ENCODE assay signal across 8 cellular contexts in genomic region chr6:44475779-44476434, GRCh38.
DNase-seq lines count a peak whose midpoint lies in the region; ATAC-seq and TF ChIP-seq lines count a peak whose summit lies in the region.

No MANE protein-coding gene starts in this region.

- ATAC-seq in GM18519 (IDR thresholded peaks at IDR 0.05; ENCODE audit: low FRiP score, unreplicated experiment) (peak; percentile 69), HG03196 (IDR thresholded peaks at IDR 0.05; ENCODE audit: unreplicated experiment) (peak; percentile 66), lung (ENCODE audit: insufficient read depth, low FRiP score) (peak; percentile 86)

- no peaks in the 10 kb centered on the region for H3K36me3 ChIP-seq in ACC112 (ENCODE audit: insufficient read depth, low read length)
- no peaks in the 10 kb centered on the region for H3K36me3 ChIP-seq in lung (ENCODE audit: control insufficient read depth in 2 of 2, insufficient read depth in 2 of 2, low read length in 2 of 2)

- H3K27ac ChIP-seq in ACC112 (ENCODE audit: low read depth, low read length) (no peak overlapping the region), lung (ENCODE audit: low read depth in 1 of 2, low read length in 1 of 2) (no peak overlapping the region)

- H3K4me1 ChIP-seq in ACC112 (ENCODE audit: control insufficient read depth, insufficient read depth, low read length, unreplicated experiment) (peaks cover 15% of the 10 kb centered on the region), lung (ENCODE audit: control insufficient read depth in 2 of 2, insufficient read depth in 2 of 2, low read length in 2 of 2) (peaks cover 0 to 4% of the 10 kb centered on the region in 2 donors)

- H3K4me3 Mint-ChIP-seq in activated CD4-positive, alpha-beta T cell treated with anti-CD3 and anti-CD28 coated beads, Interleukin-2, amount 10 ng/mL, durations not matched to agents 24 days and 14 days = no peak overlapping the region

- peak; percentile 59 for DNase-seq in NCI-H460 (ENCODE audit: extremely low read depth, low read depth)
- DNase-seq in activated CD4-positive, alpha-beta T cell treated with anti-CD3 and anti-CD28 coated beads, Interleukin-2, amount 10 ng/mL, durations not matched to agents 24 days and 14 days = peak; percentile 93
- DNase-seq in dermis microvascular lymphatic vessel endothelial cell (ENCODE audit: low read depth in 2 of 2) = peak; percentile 27 to 67
- DNase-seq in lung (ENCODE audit: low spot score) = peak; percentile 77
- DNase-seq in stimulated activated CD8-positive, alpha-beta memory T cell treated with anti-CD3 and anti-CD28 coated beads, Interleukin-12 subunit alpha, Interleukin-12 subunit beta, amount 100 ng/mL, for 24 hours (ENCODE audit: extremely low read depth) = peak; percentile 15

- no peaks in the 10 kb centered on the region for H3K79me2 ChIP-seq in ACC112 (ENCODE audit: control insufficient read depth, insufficient read depth, low read length, unreplicated experiment)

- H3K4me3 ChIP-seq in ACC112 (ENCODE audit: low read depth, low read length) = no peak overlapping the region
- no peak overlapping the region for H3K4me3 ChIP-seq in lung

- WGBS in lung, 2 donors = 41 to 42% methylated on average over 21 to 23 of the region's 23 CpGs

- peak; percentile 91 for TF ChIP-seq CTCF in lung (IDR thresholded peaks at IDR 0.05; ENCODE audit: control extremely low read depth, extremely low read depth)

- no peaks in the 10 kb centered on the region for H3K4me1 Mint-ChIP-seq in activated CD4-positive, alpha-beta T cell treated with anti-CD3 and anti-CD28 coated beads, Interleukin-2, amount 10 ng/mL, durations not matched to agents 24 days and 14 days

- no peaks in the 10 kb centered on the region for H3K9me3 ChIP-seq in lung (ENCODE audit: control insufficient read depth in 2 of 2, insufficient read depth in 1 of 2, low read length in 1 of 2)

- H3K9me3 Mint-ChIP-seq in activated CD4-positive, alpha-beta T cell treated with anti-CD3 and anti-CD28 coated beads, Interleukin-2, amount 10 ng/mL, durations not matched to agents 24 days and 14 days = no peaks in the 10 kb centered on the region

- no peaks in the 10 kb centered on the region for H3K36me3 Mint-ChIP-seq in activated CD4-positive, alpha-beta T cell treated with anti-CD3 and anti-CD28 coated beads, Interleukin-2, amount 10 ng/mL, durations not matched to agents 24 days and 14 days (ENCODE audit: low read depth)

- intact Hi-C loops in activated CD4-positive, alpha-beta T cell treated with anti-CD3 and anti-CD28 coated beads, Interleukin-2, amount 10 ng/mL, durations not matched to agents 24 days and 14 days (cut with micrococcal nuclease) = loop anchor here (2.0 to 10.0 kb wide), 4 partner anchors 119 to 1447 kb away; no protein-coding TSS in a partner anchor

- H3K27me3 Mint-ChIP-seq in activated CD4-positive, alpha-beta T cell treated with anti-CD3 and anti-CD28 coated beads, Interleukin-2, amount 10 ng/mL, durations not matched to agents 24 days and 14 days = peaks cover 13% of the 10 kb centered on the region

- peak overlapping the region; percentile 88 for H2AFZ ChIP-seq in ACC112 (ENCODE audit: low read length, unreplicated experiment)

- H3K27me3 ChIP-seq in ACC112 (ENCODE audit: insufficient read depth, low read length) = no peaks in the 10 kb centered on the region
- no peaks in the 10 kb centered on the region for H3K27me3 ChIP-seq in lung (ENCODE audit: control insufficient read depth, insufficient read depth)

- no peak overlapping the region for H3K27ac Mint-ChIP-seq in activated CD4-positive, alpha-beta T cell treated with anti-CD3 and anti-CD28 coated beads, Interleukin-2, amount 10 ng/mL, durations not matched to agents 24 days and 14 days

Comparison
In these comparisons a context has a peak if more than half of its experiments do, and no peak if none do; other contexts are left out.
1. DNase-seq: peak in every context shown above with its lines; median percentile 93 in activated CD4-positive, alpha-beta T cell treated with anti-CD3 and anti-CD28 coated beads, Interleukin-2, amount 10 ng/mL, durations not matched to agents 24 days and 14 days; 77 in lung; 59 in NCI-H460; 47 in dermis microvascular lymphatic vessel endothelial cell; 15 in stimulated activated CD8-positive, alpha-beta memory T cell treated with anti-CD3 and anti-CD28 coated beads, Interleukin-12 subunit alpha, Interleukin-12 subunit beta, amount 100 ng/mL, for 24 hours.